10 cellular contexts compared by ENCODE assay signal in the genomic region with DNA sequence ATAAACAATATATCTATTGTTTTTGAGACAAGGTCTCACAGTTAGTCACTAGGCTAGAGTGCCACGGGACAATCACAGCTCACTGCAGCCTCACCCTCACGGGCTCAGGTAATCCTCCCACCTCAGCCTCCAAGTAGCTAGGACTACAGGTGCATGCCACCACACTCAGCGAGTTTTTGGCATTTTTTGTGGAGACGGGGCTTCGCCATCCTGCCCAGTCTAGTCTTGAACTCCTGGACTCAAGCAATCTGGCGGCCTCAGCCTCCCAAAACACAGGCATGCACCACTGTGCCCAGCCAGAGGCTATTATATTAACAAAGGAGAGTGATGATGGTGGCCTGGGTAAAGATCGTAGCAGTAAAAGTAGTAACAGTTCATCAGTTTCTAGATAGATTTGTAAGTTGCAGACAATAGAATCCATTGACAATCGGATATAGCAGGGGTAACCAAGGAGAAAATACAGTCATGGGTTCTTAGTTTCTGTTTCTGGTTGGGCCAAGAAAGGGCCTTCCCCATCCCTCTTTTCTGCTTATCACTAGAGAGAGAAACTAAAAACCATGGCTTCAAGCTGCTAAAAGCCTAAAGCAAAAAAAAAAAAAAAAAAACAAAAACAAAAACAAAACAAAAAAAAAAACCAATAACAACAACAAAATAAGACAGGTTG.
A peak's percentile ranks its signal among the peaks of the same experiment; 100 is the strongest.
DNase-seq lines count a peak whose midpoint lies in the region; ATAC-seq and TF ChIP-seq lines count a peak whose summit lies in the region.
"Had no signal": no experiment of that assay in that cellular context is flagged by ENCODE, and none has a peak within 500 bp of the region (broad histone marks: within the 10 kb centered on the region; RNA-seq: fewer than 3 reads in every experiment).

No MANE protein-coding gene starts in this region.

- H3K27ac ChIP-seq in SU-DHL-6 (ENCODE audit: low read depth, low read length), result no peak overlapping the region
- H3K27ac ChIP-seq: pancreas had no signal

- peaks cover 5% of the 10 kb centered on the region for H3K4me1 Mint-ChIP-seq in memory B cell

- ATAC-seq in GM19463 (IDR thresholded peaks at IDR 0.05; ENCODE audit: unreplicated experiment), result peak; percentile 43
- ATAC-seq in memory B cell (ENCODE audit: low read depth), result no peak

- no peaks in the 10 kb centered on the region for H3K27me3 Mint-ChIP-seq in memory B cell

- no peak overlapping the region for H3K9ac ChIP-seq in SU-DHL-6 (ENCODE audit: low read length)

- peak overlapping the region; percentile 7 for H3K27ac Mint-ChIP-seq in memory B cell
- H3K27ac Mint-ChIP-seq: stimulated activated naive B cell treated with anti-CD40 and anti-IgM and Interleukin-4, amounts not matched to agents 10 μg/mL and 1 μg/mL and 100 μg/mL, for 72 hours had no signal

- TF ChIP-seq CTCF in SU-DHL-6 (IDR thresholded peaks at IDR 0.05; ENCODE audit: insufficient read depth, low read length, poor library complexity, severe bottlenecking) (no peak), GM13977 (IDR thresholded peaks at IDR 0.05; ENCODE audit: extremely low read depth, insufficient read depth, missing control alignments) (no peak)

- H2AFZ ChIP-seq in SU-DHL-6 (ENCODE audit: low read depth, low read length, severe bottlenecking), result no peak overlapping the region

- no peaks in the 10 kb centered on the region for H3K9me3 ChIP-seq in SU-DHL-6 (ENCODE audit: insufficient read depth, low read length)
- H3K9me3 ChIP-seq: pancreas had no signal

- no peak overlapping the region for H3K4me3 ChIP-seq in SU-DHL-6 (ENCODE audit: insufficient read depth, low read length, poor library complexity, severe bottlenecking)

- no peaks in the 10 kb centered on the region for H3K9me3 Mint-ChIP-seq in memory B cell
- H3K9me3 Mint-ChIP-seq: stimulated activated naive B cell treated with anti-CD40 and anti-IgM and Interleukin-4, amounts not matched to agents 10 μg/mL and 1 μg/mL and 100 μg/mL, for 72 hours had no signal

- no peaks in the 10 kb centered on the region for H3K36me3 ChIP-seq in SU-DHL-6 (ENCODE audit: low read length)
- H3K36me3 ChIP-seq: pancreas had no signal

- in situ Hi-C loops in KBM-7 (cut with MboI; ENCODE audit: low pct_unique_long_range_greater_than_20kb, low sequenced_read_pairs) (no loop called here), GM13977 (cut with MboI; ENCODE audit: low pct_unique_long_range_greater_than_20kb, low sequenced_read_pairs, unreplicated experiment) (no loop called here)

- H3K36me3 Mint-ChIP-seq in memory B cell, result no peaks in the 10 kb centered on the region
- H3K36me3 Mint-ChIP-seq: stimulated activated naive B cell treated with anti-CD40 and anti-IgM and Interleukin-4, amounts not matched to agents 10 μg/mL and 1 μg/mL and 100 μg/mL, for 72 hours had no signal

- no peaks in the 10 kb centered on the region for H3K27me3 ChIP-seq in SU-DHL-6 (ENCODE audit: low read length)
- H3K27me3 ChIP-seq: pancreas had no signal

- peak overlapping the region; percentile 54 for H3K4me2 ChIP-seq in SU-DHL-6 (ENCODE audit: low read depth, low read length, poor library complexity, severe bottlenecking)

- no peaks in the 10 kb centered on the region for H3F3A ChIP-seq in SU-DHL-6 (ENCODE audit: insufficient read depth)

- peak overlapping the region; percentile 66 for H3K4me3 Mint-ChIP-seq in memory B cell

- no peaks in the 10 kb centered on the region for H4K20me1 ChIP-seq in SU-DHL-6 (ENCODE audit: low read depth, low read length)

- H3K9me2 ChIP-seq in SU-DHL-6 (replicated peaks; ENCODE audit: insufficient read depth, low read length), result no peaks in the 10 kb centered on the region

- DNase-seq in COLO829 (ENCODE audit: low spot score) (peak; percentile 35), memory B cell (ENCODE audit: low spot score in 2 of 2) (no peak), KBM-7 (no peak), AG20443 (ENCODE audit: low spot score) (no peak), GM13977 (ENCODE audit: low spot score) (no peak)
- no peak for DNase-seq in activated naive CD4-positive, alpha-beta T cell treated with anti-CD3 and anti-CD28 coated beads, Interleukin-2, amount 50 U/mL, for 16 hours

- H3K79me2 ChIP-seq in SU-DHL-6 (ENCODE audit: insufficient read depth, low read length), result no peaks in the 10 kb centered on the region
